In the genomic region with DNA sequence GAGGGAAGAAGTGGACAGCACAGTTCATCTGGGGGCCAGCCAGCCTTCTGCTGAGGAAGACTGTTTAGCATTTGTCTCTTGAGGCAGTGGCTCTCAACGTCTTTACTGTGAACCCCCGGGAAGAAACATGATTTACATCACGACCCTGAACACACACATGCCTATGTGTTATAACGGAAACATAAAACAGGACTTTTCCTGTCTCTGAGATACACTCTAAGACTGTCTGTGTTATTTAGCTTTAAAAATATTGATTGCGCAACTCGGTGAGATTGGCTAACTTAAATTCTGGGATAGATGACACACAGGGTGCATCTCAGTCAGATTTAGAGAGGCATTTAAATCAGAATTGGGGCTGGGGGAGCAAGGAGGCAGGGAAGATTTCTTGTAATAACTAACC, we compare ENCODE assay signal across 1 cellular context.
TF ChIP-seq lines count a peak whose summit lies in the region.

No MANE protein-coding gene starts in this region.

TF ChIP-seq in HCT116, 20 proteins besides CTCF, POLR2A, EP300 and RAD21:
- peak; percentile 78 for TF ChIP-seq CEBPB (IDR thresholded peaks at IDR 0.05; ENCODE audit: low read depth)
- TF ChIP-seq YY1 (IDR thresholded peaks at IDR 0.05; ENCODE audit: extremely low read depth, insufficient replicate concordance, low read depth, low read length) = no peak
